In the genomic region with DNA sequence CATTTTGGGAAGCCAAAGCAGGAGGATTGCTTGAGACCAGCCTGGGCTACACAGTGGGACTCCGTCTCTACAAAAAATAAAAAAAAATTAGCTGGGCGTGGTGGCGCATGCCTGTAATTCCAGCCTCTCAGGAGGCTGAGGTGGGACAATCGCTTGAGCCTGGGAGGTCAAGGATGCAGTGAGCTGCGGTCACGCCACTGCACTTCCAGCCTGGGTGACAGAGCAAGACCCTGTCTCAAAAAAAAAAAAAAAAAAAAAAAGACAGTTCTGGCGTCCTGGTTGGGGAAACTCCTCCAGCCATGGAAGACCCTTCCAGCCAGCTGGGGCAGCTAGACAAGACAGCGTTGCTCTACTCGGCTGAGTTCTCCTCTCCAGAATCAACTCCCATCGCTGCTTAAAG, we compare ENCODE assay signal across 10 cellular contexts. TPM values are rescaled to one million over a fixed set of nuclear protein-coding genes. Genes with fewer than 3 reads are reported as not detected.
DNase-seq lines count a peak whose midpoint lies in the region; ATAC-seq and TF ChIP-seq lines count a peak whose summit lies in the region.
"Had no signal": no experiment of that assay in that cellular context is flagged by ENCODE, and none has a peak within 500 bp of the region (broad histone marks: within the 10 kb centered on the region; RNA-seq: fewer than 3 reads in every experiment).

No MANE protein-coding gene starts in this region.

- H3K36me3 Mint-ChIP-seq in CD4-positive, CD25-positive, alpha-beta regulatory T cell, result peaks cover 5% of the 10 kb centered on the region
- H3K36me3 Mint-ChIP-seq in endothelial cell (ENCODE audit: low read depth, unreplicated experiment) (peaks cover 15% of the 10 kb centered on the region), osteocyte (ENCODE audit: unreplicated experiment) (peaks cover 5% of the 10 kb centered on the region)

- no peak for TF ChIP-seq CTCF in MM.1S (IDR thresholded peaks at IDR 0.05; ENCODE audit: low read length)
- no peak for TF ChIP-seq CTCF in endothelial cell (IDR thresholded peaks at IDR 0.05; ENCODE audit: unreplicated experiment)
- TF ChIP-seq CTCF in osteocyte (IDR thresholded peaks at IDR 0.05), result no peak

- peak overlapping the region; percentile 82 for H3K4me2 ChIP-seq in MM.1S (ENCODE audit: low read depth, low read length)

- peaks cover 23% of the 10 kb centered on the region for H3K27me3 Mint-ChIP-seq in CD4-positive, CD25-positive, alpha-beta regulatory T cell
- H3K27me3 Mint-ChIP-seq in endothelial cell (ENCODE audit: unreplicated experiment), result peaks cover 16% of the 10 kb centered on the region
- H3K27me3 Mint-ChIP-seq in osteocyte (ENCODE audit: unreplicated experiment), result peaks cover 69% of the 10 kb centered on the region

- H3K9me3 Mint-ChIP-seq in CD4-positive, CD25-positive, alpha-beta regulatory T cell, result peaks cover 0 to 10% (median 4%) of the 10 kb centered on the region in 7 donors
- H3K9me3 Mint-ChIP-seq in endothelial cell (ENCODE audit: unreplicated experiment) (peaks cover 9% of the 10 kb centered on the region), osteocyte (ENCODE audit: unreplicated experiment) (peaks cover 9% of the 10 kb centered on the region)

- peaks cover 5 to 9% of the 10 kb centered on the region in 2 experiments for H3K9me3 ChIP-seq in CD4-positive, CD25-positive, alpha-beta regulatory T cell (ENCODE audit: control insufficient read depth in 2 of 2, low read length in 2 of 2)
- no peaks in the 10 kb centered on the region for H3K9me3 ChIP-seq in MM.1S (replicated peaks; ENCODE audit: insufficient read depth, low read length)

- no peaks in the 10 kb centered on the region for H3K79me2 ChIP-seq in MM.1S (ENCODE audit: low read length)

- no peak for ATAC-seq in CD4-positive, CD25-positive, alpha-beta regulatory T cell (ENCODE audit: low read depth in 2 of 2)
- ATAC-seq in HG02798 (IDR thresholded peaks at IDR 0.05; ENCODE audit: poor library complexity, unreplicated experiment), result no peak

- no peaks in the 10 kb centered on the region for H3F3A ChIP-seq in MM.1S (ENCODE audit: insufficient read depth, low read length)

- peaks cover under 1 to 29% (median 9%) of the 10 kb centered on the region in 4 donors for H3K4me1 Mint-ChIP-seq in CD4-positive, CD25-positive, alpha-beta regulatory T cell
- peaks cover 35% of the 10 kb centered on the region for H3K4me1 Mint-ChIP-seq in endothelial cell (ENCODE audit: unreplicated experiment)
- peaks cover 25% of the 10 kb centered on the region for H3K4me1 Mint-ChIP-seq in osteocyte (ENCODE audit: unreplicated experiment)

- H3K4me3 Mint-ChIP-seq in CD4-positive, CD25-positive, alpha-beta regulatory T cell, result peak overlapping the region in 2 of 4 donors; percentile 12 to 73
- H3K4me3 Mint-ChIP-seq in endothelial cell (ENCODE audit: unreplicated experiment) (no peak overlapping the region), osteocyte (ENCODE audit: unreplicated experiment) (peak overlapping the region; percentile 72)

- no peak overlapping the region for H3K27ac ChIP-seq in CD4-positive, CD25-positive, alpha-beta regulatory T cell (ENCODE audit: insufficient read depth, low read length, poor library complexity, severe bottlenecking)
- no peak overlapping the region for H3K27ac ChIP-seq in MM.1S (ENCODE audit: low read length)

- H2AFZ ChIP-seq in MM.1S (ENCODE audit: low read length), result peak overlapping the region; percentile 86; the same call in 1 of the 2 replicates

- DNase-seq in CD4-positive, CD25-positive, alpha-beta regulatory T cell, result no peak
- DNase-seq in MM.1S, result no peak
- no peak for DNase-seq in endothelial cell (ENCODE audit: low spot score)
- no peak for DNase-seq in osteocyte (ENCODE audit: extremely low spot score, unreplicated experiment)
- DNase-seq in activated CD4-positive, alpha-beta T cell treated with anti-CD3 and anti-CD28 coated beads for 4 hours, result no peak
- DNase-seq in activated CD4-positive, CD25-positive, alpha-beta regulatory T cell (lab: John Stamatoyannopoulos, UW), result no peak
- no peak for DNase-seq in activated gamma-delta T cell (lab: John Stamatoyannopoulos, UW)
- DNase-seq: NCI-H1694 treated with DMSO at 0.1 percent for 48 hours; stimulated activated CD4-positive, alpha-beta T cell treated with anti-CD3 and anti-CD28 coated beads, Interleukin-1b, Interleukin-23, amount 100 ng/mL, for 48 hours had no signal

- H3K27me3 ChIP-seq in CD4-positive, CD25-positive, alpha-beta regulatory T cell (ENCODE audit: control insufficient read depth, insufficient read depth, low read length), result peaks cover 11% of the 10 kb centered on the region
- no peaks in the 10 kb centered on the region for H3K27me3 ChIP-seq in MM.1S (replicated peaks; ENCODE audit: insufficient read depth, low read length)

- H3K27ac Mint-ChIP-seq in CD4-positive, CD25-positive, alpha-beta regulatory T cell, result peak overlapping the region in 2 of 3 donors; percentile 84 to 91
- H3K27ac Mint-ChIP-seq in endothelial cell (ENCODE audit: unreplicated experiment), result peak overlapping the region; percentile 76
- H3K27ac Mint-ChIP-seq in osteocyte (ENCODE audit: unreplicated experiment), result no peak overlapping the region

- no peak overlapping the region for H3K4me3 ChIP-seq in CD4-positive, CD25-positive, alpha-beta regulatory T cell (ENCODE audit: low read depth, low read length)
- no peak overlapping the region for H3K4me3 ChIP-seq in MM.1S (ENCODE audit: low read length)

- no peaks in the 10 kb centered on the region for H3K9me2 ChIP-seq in MM.1S (replicated peaks; ENCODE audit: insufficient read depth, low read length)

- no peak overlapping the region for H3K9ac ChIP-seq in MM.1S (ENCODE audit: low read length)

- H3K36me3 ChIP-seq in CD4-positive, CD25-positive, alpha-beta regulatory T cell (ENCODE audit: control insufficient read depth, insufficient read depth, low read length), result no peaks in the 10 kb centered on the region
- no peaks in the 10 kb centered on the region for H3K36me3 ChIP-seq in MM.1S (replicated peaks; ENCODE audit: insufficient read depth, low read length)

- peaks cover 14% of the 10 kb centered on the region for H3K4me1 ChIP-seq in CD4-positive, CD25-positive, alpha-beta regulatory T cell (ENCODE audit: control insufficient read depth, insufficient read depth, low read length, poor library complexity, severe bottlenecking)
- H3K4me1 ChIP-seq in MM.1S (ENCODE audit: low read length), result peaks cover 6% of the 10 kb centered on the region

- H4K20me1 ChIP-seq in MM.1S (ENCODE audit: insufficient read depth, low read length), result no peaks in the 10 kb centered on the region

RNA-seq across cellular contexts. Expression of a gene that starts 36.5 kb away (rescaled TPM):
- not detected for total RNA-seq in CD4-positive, CD25-positive, alpha-beta regulatory T cell
- not detected for polyA plus RNA-seq in CD4-positive, CD25-positive, alpha-beta regulatory T cell
- total RNA-seq in endothelial cell (ENCODE audit: unreplicated experiment) (not detected), osteocyte (not detected in 2 replicates)

RNA-seq across cellular contexts. Expression of a gene that starts 54.9 kb away (rescaled TPM):
- not detected for total RNA-seq in CD4-positive, CD25-positive, alpha-beta regulatory T cell
- not detected for polyA plus RNA-seq in CD4-positive, CD25-positive, alpha-beta regulatory T cell
- total RNA-seq in endothelial cell (ENCODE audit: unreplicated experiment), result not detected
- total RNA-seq in osteocyte, result 0.18 and 0.27 TPM in 2 replicates
